In genomic region chr12:48998497-48999353, GRCh38 we compare ENCODE assay signal across 5 cellular contexts. TPM values are rescaled to one million over a fixed set of nuclear protein-coding genes. Genes with fewer than 3 reads are reported as not detected.
A peak's percentile ranks its signal among the peaks of the same experiment; 100 is the strongest.
DNase-seq lines count a peak whose midpoint lies in the region; ATAC-seq and TF ChIP-seq lines count a peak whose summit lies in the region.

No MANE protein-coding gene starts in this region.

- H3K4me1 ChIP-seq in heart left ventricle: peaks cover 4 to 56% (median 39%) of the 10 kb centered on the region in 12 donors
- peaks cover 44% of the 10 kb centered on the region for H3K4me1 ChIP-seq in suprapubic skin

- H3K9me3 ChIP-seq in heart left ventricle: no peaks in the 10 kb centered on the region
- H3K9me3 ChIP-seq in suprapubic skin: no peaks in the 10 kb centered on the region

- ATAC-seq in GM21528 (IDR thresholded peaks at IDR 0.05; ENCODE audit: low FRiP score, unreplicated experiment) (peak; percentile 7), heart left ventricle (peak in 2 of 4 donors; percentile 1)

- TF ChIP-seq CTCF in heart left ventricle (IDR thresholded peaks at IDR 0.05) (no peak), suprapubic skin (IDR thresholded peaks at IDR 0.05) (no peak)

- H3K27me3 ChIP-seq in heart left ventricle: peaks cover 3 to 57% (median 9%) of the 10 kb centered on the region in 9 donors
- peaks cover 34% of the 10 kb centered on the region for H3K27me3 ChIP-seq in suprapubic skin

- intact Hi-C loops in heart left ventricle (cut with DNase I): loop anchor here in 4 of 10 donors (5.0 kb wide), 2 partner anchors 56 to 146 kb away; partner anchors contain the start of gene DDX23 (in 3 of the 4)

- TF ChIP-seq POLR2A in heart left ventricle (IDR thresholded peaks at IDR 0.05) (no peak), suprapubic skin (IDR thresholded peaks at IDR 0.05) (no peak)

- 1 to 5% (median 3%) methylated on average over 31 to 48 of the region's 48 CpGs for WGBS in heart left ventricle, 4 donors
- WGBS in suprapubic skin: 0% methylated on average over 16 of the region's 48 CpGs

- DNase-seq in SK-N-DZ (ENCODE audit: low spot score): peak; percentile 51
- DNase-seq in heart left ventricle: peak in 3 of 5 donors; percentile 36 to 63 (median 40)
- no peak for DNase-seq in suprapubic skin (ENCODE audit: low spot score in 2 of 2)
- DNase-seq in effector CD4-positive, alpha-beta T cell: no peak

- peaks cover 0 to 34% (median 28%) of the 10 kb centered on the region in 9 donors for H3K36me3 ChIP-seq in heart left ventricle
- H3K36me3 ChIP-seq in suprapubic skin: peaks cover 26% of the 10 kb centered on the region

- TF ChIP-seq EP300 in suprapubic skin (IDR thresholded peaks at IDR 0.05): no peak

- H3K4me3 ChIP-seq in heart left ventricle (peak overlapping the region; percentile 15 to 66 (median 47)), suprapubic skin (peak overlapping the region; percentile 52)

- H3K27ac ChIP-seq in heart left ventricle (peak overlapping the region in 2 of 12 donors; percentile 39 to 68), suprapubic skin (no peak overlapping the region)

RNA-seq across cellular contexts. Expression of gene DDN, which starts 0.5 kb away (rescaled TPM):
- polyA plus RNA-seq in SK-N-DZ (2014; cell fraction: cytosol; rRNA removed): 3.6 and 4.4 TPM in 2 replicates
- polyA plus RNA-seq in SK-N-DZ (2014; cell fraction: nucleus; rRNA removed): 6.4 and 11.4 TPM in 2 replicates
- total RNA-seq in heart left ventricle (1 to 10 TPM in 4 of 9 donors, under 1 TPM in 5; 0.40 to 2.8 (median 0.95) TPM), suprapubic skin (under 1 TPM in 3 of 4 donors, not detected in 1; 0.23 to 0.45 (median 0.24) TPM)
- polyA plus RNA-seq in heart left ventricle: under 1 TPM; 0.42 to 0.91 TPM

RNA-seq across cellular contexts. Expression of gene PRKAG1, which starts 19.9 kb away (rescaled TPM):
- 56.8 and 62.7 TPM in 2 replicates for polyA plus RNA-seq in SK-N-DZ (2014; cell fraction: cytosol; rRNA removed)
- 37.3 and 42.8 TPM in 2 replicates for polyA plus RNA-seq in SK-N-DZ (2014; cell fraction: nucleus; rRNA removed)
- total RNA-seq in heart left ventricle (100 to 1,000 TPM in 2 of 9 donors, 10 to 100 TPM in 7; 72.0 to 107 (median 98.6) TPM), suprapubic skin (10 to 100 TPM; 40.0 to 61.4 (median 49.6) TPM)
- 10 to 100 TPM; 91.5 to 93.5 TPM for polyA plus RNA-seq in heart left ventricle

RNA-seq across cellular contexts. Expression of gene WNT1, which starts 20.6 kb away (rescaled TPM):
- not detected in 2 replicates for polyA plus RNA-seq in SK-N-DZ (2014; cell fraction: cytosol; rRNA removed)
- not detected in 2 replicates for polyA plus RNA-seq in SK-N-DZ (2014; cell fraction: nucleus; rRNA removed)
- total RNA-seq in heart left ventricle (under 1 TPM in 1 of 9 donors, not detected in 8; 0.29 TPM), suprapubic skin (not detected)
- polyA plus RNA-seq in heart left ventricle: not detected

RNA-seq across cellular contexts. Expression of gene WNT10B, which starts 27.2 kb away (rescaled TPM):
- 0.07 TPM in 1 of 2 replicates, not detected in the other for polyA plus RNA-seq in SK-N-DZ (2014; cell fraction: cytosol; rRNA removed)
- polyA plus RNA-seq in SK-N-DZ (2014; cell fraction: nucleus; rRNA removed): 0.08 TPM in 1 of 2 replicates, not detected in the other
- 1 to 10 TPM in 1 of 9 donors, under 1 TPM in 7, not detected in 1; 0.12 to 1.3 (median 0.22) TPM for total RNA-seq in heart left ventricle
- under 1 TPM; 0.08 to 0.28 TPM for polyA plus RNA-seq in heart left ventricle
- total RNA-seq in suprapubic skin: 1 to 10 TPM in 2 of 4 donors, under 1 TPM in 2; 0.64 to 4.3 (median 1.4) TPM

RNA-seq across cellular contexts. Expression of gene ARF3, which starts 41.4 kb away (rescaled TPM):
- 50.5 and 67.3 TPM in 2 replicates for polyA plus RNA-seq in SK-N-DZ (2014; cell fraction: cytosol; rRNA removed)
- 28.8 and 38.4 TPM in 2 replicates for polyA plus RNA-seq in SK-N-DZ (2014; cell fraction: nucleus; rRNA removed)
- total RNA-seq in heart left ventricle (100 to 1,000 TPM in 1 of 9 donors, 10 to 100 TPM in 8; 35.8 to 130 (median 54.0) TPM), suprapubic skin (10 to 100 TPM; 78.3 to 98.7 (median 87.7) TPM)
- polyA plus RNA-seq in heart left ventricle: 10 to 100 TPM; 40.1 to 61.5 TPM

Comparison
In these comparisons a context has a peak if more than half of its experiments do, and no peak if none do; other contexts are left out.
1. DNase-seq: peak in SK-N-DZ (single experiment) and heart left ventricle (3 of 5); none in suprapubic skin (0 of 2) and effector CD4-positive, alpha-beta T cell (single experiment).